ENCODE assay signal across 8 cellular contexts in the genomic region with DNA sequence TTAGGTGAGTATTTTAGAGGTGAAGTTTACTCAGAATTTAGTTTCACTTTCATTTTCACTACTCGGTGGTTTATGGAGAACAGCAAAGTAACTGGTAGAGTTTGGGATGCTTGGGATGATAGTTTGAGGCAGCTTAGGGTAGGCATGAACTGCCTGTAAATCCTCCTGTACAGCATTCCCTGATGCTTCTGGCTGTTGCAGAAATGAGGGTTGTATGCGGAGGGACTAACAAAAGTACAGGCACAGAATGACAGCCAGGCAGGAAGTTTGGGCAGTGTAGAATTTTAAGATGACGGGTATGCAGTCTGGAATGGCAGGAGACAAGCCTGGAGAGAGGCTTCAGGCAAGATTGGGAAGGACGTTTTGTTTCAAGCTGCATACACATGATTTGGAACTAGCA. TPM values are rescaled to one million over a fixed set of nuclear protein-coding genes. Genes with fewer than 3 reads are reported as not detected.
DNase-seq lines count a peak whose midpoint lies in the region; ATAC-seq and TF ChIP-seq lines count a peak whose summit lies in the region.

No MANE protein-coding gene starts in this region.

- H3K27ac ChIP-seq in CD4-positive, alpha-beta memory T cell (ENCODE audit: low read depth, low read length) = peak overlapping the region; percentile 61
- H3K27ac ChIP-seq in RWPE2 (ENCODE audit: poor library complexity, severe bottlenecking) (peak overlapping the region; percentile 16), ovary (peak overlapping the region in 1 of 2 donors; percentile 32)

- peak overlapping the region; percentile 52 to 74 for H3K4me3 ChIP-seq in CD4-positive, alpha-beta memory T cell (ENCODE audit: low read length in 2 of 2)
- H3K4me3 ChIP-seq in RWPE2 (ENCODE audit: severe bottlenecking) (peak overlapping the region; percentile 12), ovary (peak overlapping the region; percentile 33)

- H3K4me1 Mint-ChIP-seq in CD4-positive, alpha-beta memory T cell = peaks cover 43 to 65% (median 54%) of the 10 kb centered on the region in 4 donors

- no peak for TF ChIP-seq POLR2A in erythroblast (IDR thresholded peaks at IDR 0.05; ENCODE audit: low read length)
- no peak for TF ChIP-seq POLR2A in ovary (IDR thresholded peaks at IDR 0.05)

- peaks cover 21% of the 10 kb centered on the region for H3K36me3 ChIP-seq in CD4-positive, alpha-beta memory T cell (ENCODE audit: insufficient read depth, low read length)
- H3K36me3 ChIP-seq in RWPE2 (ENCODE audit: low read depth) (peaks cover 75% of the 10 kb centered on the region), ovary (no peaks in the 10 kb centered on the region)

- TF ChIP-seq EP300 in ovary (IDR thresholded peaks at IDR 0.05) = no peak

- peaks cover 42 to 58% of the 10 kb centered on the region in 2 donors for H3K36me3 Mint-ChIP-seq in CD4-positive, alpha-beta memory T cell

- ATAC-seq in RWPE2 (ENCODE audit: low read depth) = no peak

- POLR2A ChIA-PET in CD4-positive, alpha-beta memory T cell (lab: Charles Lee; ENCODE audit: partially characterized antibody) = interaction anchor here (1.2 to 2.3 kb wide), 3 partner anchors 11 to 65 kb away, joined by 4 to 6 read pairs (median 4); a partner anchor contains a TSS

- H3K9me3 Mint-ChIP-seq in CD4-positive, alpha-beta memory T cell = no peaks in the 10 kb centered on the region

- H3K27me3 Mint-ChIP-seq in CD4-positive, alpha-beta memory T cell = no peaks in the 10 kb centered on the region

- intact Hi-C loops in CD4-positive, alpha-beta memory T cell (cut with micrococcal nuclease) = loop anchor here (5.0 kb wide), 1 partner anchor 49 kb away; a partner anchor contains a TSS
- intact Hi-C loops in ovary (cut with DNase I) = no loop called here

- H3K4me1 ChIP-seq in CD4-positive, alpha-beta memory T cell (ENCODE audit: insufficient read depth, low read length) = peaks cover 34% of the 10 kb centered on the region
- H3K4me1 ChIP-seq in RWPE2 (ENCODE audit: insufficient read depth, poor library complexity, severe bottlenecking) = peaks cover 20% of the 10 kb centered on the region
- H3K4me1 ChIP-seq in ovary (ENCODE audit: insufficient read depth) = peaks cover 2% of the 10 kb centered on the region

- DNase-seq in CD4-positive, alpha-beta memory T cell = peak in 4 of 5 donors; percentile 18 to 36 (median 31)
- DNase-seq in RWPE2 (ENCODE audit: low spot score) = no peak
- peak; percentile 20 to 58 for DNase-seq in erythroblast (lab: John Stamatoyannopoulos, UW)
- no peak for DNase-seq in ovary
- no peak for DNase-seq in retina
- no peak for DNase-seq in activated CD8-positive, alpha-beta memory T cell treated with anti-CD3 and anti-CD28 coated beads, Interleukin-2, amount 50 U/mL, for 4 hours
- DNase-seq in GM20000 (ENCODE audit: low spot score) = no peak
- DNase-seq in RKO (ENCODE audit: low spot score) = no peak

- CTCF ChIA-PET in CD4-positive, alpha-beta memory T cell (lab: Charles Lee; ENCODE audit: partially characterized antibody) = interaction anchor here (1.9 kb wide), 1 partner anchor 65 kb away, joined by 6 read pairs; no protein-coding TSS in a partner anchor

- H3K27ac Mint-ChIP-seq in CD4-positive, alpha-beta memory T cell = peak overlapping the region; percentile 76 to 97 (median 95)

- TF ChIP-seq CTCF in RWPE2 (IDR thresholded peaks at IDR 0.05; ENCODE audit: poor library complexity, severe bottlenecking) (no peak), ovary (IDR thresholded peaks at IDR 0.05) (no peak), GM20000 (IDR thresholded peaks at IDR 0.05; ENCODE audit: extremely low read depth, missing control alignments) (no peak)

- H3K4me3 Mint-ChIP-seq in CD4-positive, alpha-beta memory T cell = peak overlapping the region; percentile 85 to 96 (median 93)

- H3K9me3 ChIP-seq in CD4-positive, alpha-beta memory T cell (ENCODE audit: control insufficient read depth in 1 of 2, low read length in 2 of 2) = no peaks in the 10 kb centered on the region
- H3K9me3 ChIP-seq in RWPE2 (ENCODE audit: severe bottlenecking) (no peaks in the 10 kb centered on the region), ovary (no peaks in the 10 kb centered on the region)

- WGBS in ovary, 3 donors = 23 to 35% (median 30%) methylated on average over 4 of the region's 4 CpGs

- no peaks in the 10 kb centered on the region for H3K27me3 ChIP-seq in CD4-positive, alpha-beta memory T cell (ENCODE audit: insufficient read depth, low read length)
- H3K27me3 ChIP-seq in RWPE2 (ENCODE audit: insufficient read depth, poor library complexity, severe bottlenecking) (no peaks in the 10 kb centered on the region), ovary (no peaks in the 10 kb centered on the region)

RNA-seq across cellular contexts. Expression of a gene that starts 48.0 kb away (rescaled TPM):
- total RNA-seq in CD4-positive, alpha-beta memory T cell = 10 to 100 TPM; 49.7 to 50.8 TPM
- 10 to 100 TPM; 57.5 to 64.6 TPM for polyA plus RNA-seq in CD4-positive, alpha-beta memory T cell
- total RNA-seq in ovary = 10 to 100 TPM; 38.3 to 49.0 (median 40.3) TPM
- polyA plus RNA-seq in ovary = 10 to 100 TPM; 38.1 to 73.9 TPM

RNA-seq across cellular contexts. Expression of a gene that starts 49.9 kb away (rescaled TPM):
- total RNA-seq in CD4-positive, alpha-beta memory T cell = 10 to 100 TPM; 85.8 to 88.5 TPM
- 10 to 100 TPM in 1 of 2 donors, 1 to 10 TPM in 1; 6.2 to 14.0 TPM for polyA plus RNA-seq in CD4-positive, alpha-beta memory T cell
- total RNA-seq in ovary = 100 to 1,000 TPM in 2 of 7 donors, 10 to 100 TPM in 5; 65.2 to 130 (median 84.0) TPM
- 10 to 100 TPM; 37.9 to 74.3 TPM for polyA plus RNA-seq in ovary

Comparison
In these comparisons a context has a peak if more than half of its experiments do, and no peak if none do; other contexts are left out.
1. DNase-seq: peak in CD4-positive, alpha-beta memory T cell (4 of 5) and erythroblast (2 of 2); none in RWPE2 (single experiment), ovary (0 of 5), retina (single experiment), activated CD8-positive, alpha-beta memory T cell treated with anti-CD3 and anti-CD28 coated beads, Interleukin-2, amount 50 U/mL, for 4 hours (single experiment), GM20000 (single experiment) and RKO (single experiment).
2. H3K4me3 ChIP-seq: peak in every context shown above with its lines; median percentile 63 in CD4-positive, alpha-beta memory T cell; 33 in ovary; 12 in RWPE2.